In the genomic region with DNA sequence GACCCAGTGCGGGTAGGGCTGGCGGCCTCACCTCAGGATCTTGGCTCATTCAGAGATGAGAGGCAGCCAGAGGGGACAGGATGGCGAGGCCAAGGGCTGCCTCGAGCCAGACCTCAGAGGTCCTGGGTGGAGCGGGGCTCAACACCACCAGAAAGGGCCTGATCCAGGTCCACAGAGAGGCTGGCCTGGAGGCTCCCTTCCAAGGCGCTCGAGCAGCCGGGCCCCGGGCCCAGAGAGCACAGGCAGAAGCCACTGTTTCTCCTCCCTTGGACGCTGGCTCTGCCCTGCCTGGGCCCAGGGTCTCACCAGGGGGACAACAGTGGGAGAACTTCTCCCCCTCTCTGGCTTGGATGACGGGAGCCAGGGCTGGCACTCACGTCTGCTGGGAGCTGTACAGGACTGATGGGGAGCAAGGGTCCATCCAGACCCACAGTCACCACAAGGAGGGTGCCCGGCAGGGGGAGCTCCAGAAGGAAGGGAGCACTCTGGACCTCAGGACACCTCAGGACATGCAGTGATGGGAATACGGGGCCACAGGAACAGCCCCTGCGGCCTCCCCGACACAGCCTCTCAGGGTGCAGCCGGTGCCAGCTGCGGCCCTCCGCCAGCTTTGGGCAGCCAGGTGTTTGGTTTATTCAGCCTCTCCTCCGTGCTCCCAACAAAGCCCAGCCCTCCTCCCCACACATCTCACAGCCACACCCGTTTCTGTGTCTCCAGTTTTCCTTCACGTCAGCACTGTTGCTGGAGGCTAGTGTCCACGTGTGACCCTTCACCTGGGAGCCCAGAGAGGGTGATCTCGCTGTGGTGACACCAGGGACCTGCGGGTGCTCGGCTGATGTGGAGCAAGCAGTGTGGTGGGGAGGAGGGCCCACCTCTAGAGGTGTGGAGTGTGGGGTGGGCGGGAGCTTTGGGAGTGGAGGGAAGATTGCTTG, we compare ENCODE assay signal across 20 cellular contexts. TPM values are rescaled to one million over a fixed set of nuclear protein-coding genes. Genes with fewer than 3 reads are reported as not detected.
A peak's percentile ranks its signal among the peaks of the same experiment; 100 is the strongest.
DNase-seq lines count a peak whose midpoint lies in the region; ATAC-seq, FAIRE-seq and TF ChIP-seq lines count a peak whose summit lies in the region.
"Had no signal": no experiment of that assay in that cellular context is flagged by ENCODE, and none has a peak within 500 bp of the region (broad histone marks: within the 10 kb centered on the region; RNA-seq: fewer than 3 reads in every experiment).

No MANE protein-coding gene starts in this region.

- POLR2A ChIA-PET in A673 (lab: Charles Lee; ENCODE audit: low non-redundant PET), result no interaction called here
- POLR2A ChIA-PET in K562 (lab: Yijun Ruan, JAX), result interaction anchor here (3.0 kb wide), 1 partner anchor 9 kb away, joined by 12 read pairs; a partner anchor contains a TSS

- no peaks in the 10 kb centered on the region for H4K20me1 ChIP-seq in K562 (replicated peaks; ENCODE audit: control insufficient read depth, insufficient read depth, low read length)

- H2AFZ ChIP-seq in K562 (ENCODE audit: low read depth, low read length), result no peak overlapping the region
- H2AFZ ChIP-seq: hepatocyte had no signal

- DNase-seq in A673 (ENCODE audit: low spot score), result no peak
- no peak for DNase-seq in HL-60 (ENCODE audit: low read depth in 1 of 2, low spot score in 1 of 2)
- DNase-seq in K562 (ENCODE audit: extremely low read depth in 1 of 4, low spot score in 3 of 4), result no peak
- no peak for DNase-seq in NCI-H345 treated with DMSO at 0.1 percent for 48 hours (lab: John Stamatoyannopoulos, UW; ENCODE audit: unreplicated experiment)
- no peak for DNase-seq in left cardiac atrium
- no peak for DNase-seq in CD1c-positive myeloid dendritic cell (ENCODE audit: extremely low spot score)
- DNase-seq: activated CD4-positive, CD25-positive, alpha-beta regulatory T cell treated with anti-CD3 and anti-CD28 coated beads, Interleukin-2, amount 50 U/mL, for 72 hours; activated naive CD4-positive, alpha-beta T cell; esophagus squamous epithelium; Kasumi-1; kidney glomerular epithelial cell; NCI-H1417 treated with DMSO at 0.1 percent for 48 hours; NCI-H446; Peyer's patch; T-helper 1 cell; transverse colon had no signal

- H3K36me3 ChIP-seq in A673 (ENCODE audit: insufficient read depth, low read length, poor library complexity, severe bottlenecking) (peaks cover 11% of the 10 kb centered on the region), K562 (ENCODE audit: control insufficient read depth, insufficient read depth, low read length) (peaks cover 7% of the 10 kb centered on the region; the same call in 1 of the 3 replicates)
- H3K36me3 ChIP-seq: transverse colon had no signal

- peak overlapping the region in 1 of 2 experiments; percentile 48; a peak in 1 of 4 replicates for H3K9ac ChIP-seq in K562 (ENCODE audit: insufficient read depth in 1 of 2, low read depth in 2 of 2, low read length in 2 of 2)

- H3K27me3 ChIP-seq in A673 (replicated peaks; ENCODE audit: insufficient read depth, low read depth, low read length, poor library complexity) (no peaks in the 10 kb centered on the region), HL-60 (ENCODE audit: insufficient read depth, poor library complexity, severe bottlenecking) (no peaks in the 10 kb centered on the region), K562 (ENCODE audit: control insufficient read depth in 2 of 2, insufficient read depth in 2 of 2, low read length in 2 of 2) (no peaks in the 10 kb centered on the region)
- H3K27me3 ChIP-seq: esophagus squamous epithelium, hepatocyte, Peyer's patch, transverse colon had no signal

- H3K4me3 ChIP-seq in A673 (ENCODE audit: low read depth, low read length, poor library complexity, severe bottlenecking) (no peak overlapping the region), HL-60 (replicated peaks; ENCODE audit: insufficient read depth, low read length) (no peak overlapping the region), K562 (no peak overlapping the region)
- H3K4me3 ChIP-seq: esophagus squamous epithelium, hepatocyte, Peyer's patch, transverse colon had no signal

- 58% methylated on average over 26 of the region's 27 CpGs for WGBS in K562 (ENCODE audit: insufficient coverage, low coverage, missing lambda C conversion rate)

- no peak for TF ChIP-seq POLR2A in K562 (conservative IDR thresholded peaks at IDR 0.05)

- H3K27ac ChIP-seq in A673 (ENCODE audit: low read depth, low read length, poor library complexity, severe bottlenecking) (no peak overlapping the region), HL-60 (replicated peaks) (no peak overlapping the region), K562 (ENCODE audit: extremely low read depth, low read depth, low read length) (no peak overlapping the region)
- H3K27ac ChIP-seq: esophagus squamous epithelium, hepatocyte, Peyer's patch, transverse colon had no signal

- CTCF ChIA-PET in A673 (lab: Charles Lee) (no interaction called here), K562 (lab: Yijun Ruan, JAX; ENCODE audit: low intra/inter-chr PET ratio) (no interaction called here)

- peak; percentile 72 for ATAC-seq in K562
- no peak for ATAC-seq in left cardiac atrium

- H3K9me3 ChIP-seq in A673 (ENCODE audit: low read depth, low read length, poor library complexity, severe bottlenecking) (no peaks in the 10 kb centered on the region), K562 (replicated peaks; ENCODE audit: control insufficient read depth, insufficient read depth, low read depth, low read length) (no peaks in the 10 kb centered on the region)
- H3K9me3 ChIP-seq: esophagus squamous epithelium, Peyer's patch, transverse colon had no signal

- FAIRE-seq in K562 (lab: Jason Lieb, UNC), result peak; percentile 42

- no peak for TF ChIP-seq RAD21 in K562 (CRISPR knock-in tag; conservative IDR thresholded peaks at IDR 0.05 in 1 of 2, IDR thresholded peaks at IDR 0.05 in 1 of 2)

- H3K4me2 ChIP-seq in K562 (ENCODE audit: insufficient read depth, low read length), result no peak overlapping the region
- H3K4me2 ChIP-seq: hepatocyte had no signal

- peaks cover 5% of the 10 kb centered on the region for H3K9me1 ChIP-seq in K562 (ENCODE audit: control insufficient read depth, insufficient read depth, low read length)

- no TSS peak for BruUV-seq in A673 (replicated peaks; lab: Mats Ljungman, UMichigan)
- BruUV-seq in K562 (replicated peaks; lab: Mats Ljungman, UMichigan), result no TSS peak

- no peaks in the 10 kb centered on the region for H3K79me2 ChIP-seq in K562 (ENCODE audit: control insufficient read depth, insufficient read depth, low read length)
- H3K79me2 ChIP-seq: hepatocyte had no signal

- TF ChIP-seq CTCF in A673 (conservative IDR thresholded peaks at IDR 0.05; ENCODE audit: low read depth, low read length), result peak; percentile 38; the same call in 1 of the 2 replicates
- TF ChIP-seq CTCF in HL-60 (IDR thresholded peaks at IDR 0.05; ENCODE audit: insufficient read depth, low read length), result peak; percentile 11
- TF ChIP-seq CTCF in K562 (IDR thresholded peaks at IDR 0.05 in 2 of 3, conservative IDR thresholded peaks at IDR 0.05 in 1 of 3; ENCODE audit: insufficient read depth in 2 of 3, low read depth in 1 of 3, low read length in 3 of 3), result peak; percentile 39 to 53 (median 46)

- in situ Hi-C loops in K562 (cut with MboI), result no loop called here

- H3K4me1 ChIP-seq in A673 (ENCODE audit: insufficient read depth, low read length, poor library complexity, severe bottlenecking) (no peaks in the 10 kb centered on the region), K562 (replicated peaks in 1 of 2; ENCODE audit: control insufficient read depth in 2 of 2, insufficient read depth in 2 of 2, low read length in 2 of 2) (peaks cover 0 to 54% of the 10 kb centered on the region in 2 experiments; a peak in 1 of 5 replicates)
- H3K4me1 ChIP-seq: esophagus squamous epithelium, Peyer's patch, transverse colon had no signal

- intact Hi-C loops in A673 (cut with micrococcal nuclease; ENCODE audit: unreplicated experiment), result no loop called here
- intact Hi-C loops in K562 (cut with micrococcal nuclease), result no loop called here
- intact Hi-C loops in left cardiac atrium (cut with DNase I), result no loop called here

- TF ChIP-seq EP300 in K562 (IDR thresholded peaks at IDR 0.05; ENCODE audit: low read length), result no peak

RNA-seq across cellular contexts. Expression of a gene that starts 8.7 kb away (rescaled TPM):
- total RNA-seq in A673 (2021) (1,502 and 1,506 TPM in 2 replicates), K562 (2014; rRNA removed) (1,801 and 2,504 TPM in 2 replicates), K562 (2014; rRNA removed; fragmentation: Illumina TruSeq; extraction: Trizol) (1,196 and 1,380 TPM in 2 replicates), K562 (2015; rRNA removed; fragmentation: Illumina TruSeq; extraction: Trizol) (1,567 and 1,716 TPM in 2 replicates), K562 (2021) (3,091 and 3,491 TPM in 2 replicates), left cardiac atrium (100 to 1,000 TPM; 733 to 750 TPM)
- 256 and 439 TPM in 2 replicates for total RNA-seq in K562 (2011; cell fraction: chromatin; rRNA removed; ENCODE audit: low replicate concordance)
- total RNA-seq in K562 (2011; cell fraction: nucleolus; rRNA removed), result 1,390 and 1,394 TPM in 2 replicates
- total RNA-seq in K562 (2011; cell fraction: nucleoplasm; rRNA removed), result 1,168 and 2,200 TPM in 2 replicates
- polyA plus RNA-seq in K562 (2011; rRNA removed) (5,647 and 7,256 TPM in 2 replicates), K562 (2014; fragmentation: Illumina TruSeq; extraction: Trizol) (1,908 and 2,386 TPM in 2 replicates), K562 (2014; fragmentation: Nextera tagmentation; extraction: Ambion mirVana) (1,000 to 10,000 TPM; 3,588 to 3,968 TPM), K562 (2014; rRNA removed) (3,958 and 4,439 TPM in 2 replicates)
- 8,200 and 10,658 TPM in 2 replicates for polyA plus RNA-seq in K562 (2011; cell fraction: cytosol; rRNA removed)
- polyA plus RNA-seq in K562 (2011; cell fraction: nucleus; rRNA removed), result 3,206 and 5,803 TPM in 2 replicates
- 4,519 and 5,994 TPM in 2 replicates for polyA plus RNA-seq in K562 (2012)
- 1,429 and 1,744 TPM in 2 replicates for polyA minus RNA-seq in K562 (2011; rRNA and poly(A)+ RNA removed)
- 755 and 891 TPM in 2 replicates for polyA minus RNA-seq in K562 (2011; cell fraction: cytosol; rRNA and poly(A)+ RNA removed)
- 430 and 792 TPM in 2 replicates for polyA minus RNA-seq in K562 (2011; cell fraction: nucleus; rRNA and poly(A)+ RNA removed)

RNA-seq across cellular contexts. Expression of a gene that starts 11.5 kb away (rescaled TPM):
- total RNA-seq in A673 (2021) (11.8 and 14.1 TPM in 2 replicates), K562 (2014; rRNA removed) (1.2 and 2.0 TPM in 2 replicates), K562 (2014; rRNA removed; fragmentation: Illumina TruSeq; extraction: Trizol) (0.93 and 1.3 TPM in 2 replicates), K562 (2015; rRNA removed; fragmentation: Illumina TruSeq; extraction: Trizol) (1.4 and 1.6 TPM in 2 replicates), K562 (2021) (3.7 and 4.2 TPM in 2 replicates), left cardiac atrium (10 to 100 TPM; 20.6 to 25.3 TPM)
- total RNA-seq in K562 (2011; cell fraction: chromatin; rRNA removed; ENCODE audit: low replicate concordance), result 3.6 and 7.1 TPM in 2 replicates
- total RNA-seq in K562 (2011; cell fraction: nucleolus; rRNA removed), result 3.0 and 3.3 TPM in 2 replicates
- total RNA-seq in K562 (2011; cell fraction: nucleoplasm; rRNA removed), result 2.5 and 3.0 TPM in 2 replicates
- polyA plus RNA-seq in K562 (2011; rRNA removed) (2.2 and 2.5 TPM in 2 replicates), K562 (2014; fragmentation: Illumina TruSeq; extraction: Trizol) (2.7 and 3.2 TPM in 2 replicates), K562 (2014; fragmentation: Nextera tagmentation; extraction: Ambion mirVana) (under 1 TPM; 0.46 to 0.72 TPM), K562 (2014; rRNA removed) (2.1 and 2.2 TPM in 2 replicates)
- polyA plus RNA-seq in K562 (2011; cell fraction: cytosol; rRNA removed), result 2.6 and 3.8 TPM in 2 replicates
- 5.3 and 9.0 TPM in 2 replicates for polyA plus RNA-seq in K562 (2011; cell fraction: nucleus; rRNA removed)
- 3.9 and 7.7 TPM in 2 replicates for polyA plus RNA-seq in K562 (2012)
- 1.1 and 1.7 TPM in 2 replicates for polyA minus RNA-seq in K562 (2011; rRNA and poly(A)+ RNA removed)
- polyA minus RNA-seq in K562 (2011; cell fraction: cytosol; rRNA and poly(A)+ RNA removed), result 5.1 and 5.4 TPM in 2 replicates
- 1.6 and 1.7 TPM in 2 replicates for polyA minus RNA-seq in K562 (2011; cell fraction: nucleus; rRNA and poly(A)+ RNA removed)

RNA-seq across cellular contexts. Expression of a gene that starts 28.5 kb away (rescaled TPM):
- total RNA-seq in A673 (2021), result 4.2 and 13.2 TPM in 2 replicates
- 218 and 612 TPM in 2 replicates for total RNA-seq in K562 (2011; cell fraction: chromatin; rRNA removed; ENCODE audit: low replicate concordance)
- total RNA-seq in K562 (2011; cell fraction: nucleolus; rRNA removed), result 256 and 378 TPM in 2 replicates
- total RNA-seq in K562 (2011; cell fraction: nucleoplasm; rRNA removed), result 206 and 238 TPM in 2 replicates
- total RNA-seq in K562 (2014; rRNA removed), result 26.4 and 38.3 TPM in 2 replicates
- 2.2 and 3.2 TPM in 2 replicates for total RNA-seq in K562 (2014; rRNA removed; fragmentation: Illumina TruSeq; extraction: Trizol)
- total RNA-seq in K562 (2015; rRNA removed; fragmentation: Illumina TruSeq; extraction: Trizol), result 11.3 and 11.7 TPM in 2 replicates
- 86.4 and 101 TPM in 2 replicates for total RNA-seq in K562 (2021)
- 4.4 and 10.0 TPM in 2 replicates for polyA plus RNA-seq in K562 (2011; rRNA removed)
- 3.9 and 11.1 TPM in 2 replicates for polyA plus RNA-seq in K562 (2011; cell fraction: cytosol; rRNA removed)
- polyA plus RNA-seq in K562 (2011; cell fraction: nucleus; rRNA removed), result 130 and 166 TPM in 2 replicates
- 49.7 and 63.1 TPM in 2 replicates for polyA plus RNA-seq in K562 (2012)
- 7.8 and 20.0 TPM in 2 replicates for polyA plus RNA-seq in K562 (2014; fragmentation: Illumina TruSeq; extraction: Trizol)
- polyA plus RNA-seq in K562 (2014; fragmentation: Nextera tagmentation; extraction: Ambion mirVana), result under 1 TPM; 0.31 to 0.48 TPM
- 60.2 and 67.3 TPM in 2 replicates for polyA plus RNA-seq in K562 (2014; rRNA removed)
- polyA minus RNA-seq in K562 (2011; rRNA and poly(A)+ RNA removed), result 1.5 and 1.9 TPM in 2 replicates
- 11.0 and 21.3 TPM in 2 replicates for polyA minus RNA-seq in K562 (2011; cell fraction: cytosol; rRNA and poly(A)+ RNA removed)
- polyA minus RNA-seq in K562 (2011; cell fraction: nucleus; rRNA and poly(A)+ RNA removed), result 33.7 and 42.1 TPM in 2 replicates
- 100 to 1,000 TPM in 1 of 2 donors, 10 to 100 TPM in 1; 70.4 to 113 TPM for total RNA-seq in left cardiac atrium

RNA-seq across cellular contexts. Expression of a gene that starts 31.8 kb away (rescaled TPM):
- total RNA-seq in A673 (2021) (not detected in 2 replicates), K562 (2014; rRNA removed) (not detected in 2 replicates), K562 (2014; rRNA removed; fragmentation: Illumina TruSeq; extraction: Trizol) (not detected in 2 replicates), K562 (2015; rRNA removed; fragmentation: Illumina TruSeq; extraction: Trizol) (not detected in 2 replicates), K562 (2021) (not detected in 2 replicates), left cardiac atrium (not detected)
- not detected in 2 replicates for total RNA-seq in K562 (2011; cell fraction: chromatin; rRNA removed; ENCODE audit: low replicate concordance)
- not detected in 2 replicates for total RNA-seq in K562 (2011; cell fraction: nucleolus; rRNA removed)
- not detected in 2 replicates for total RNA-seq in K562 (2011; cell fraction: nucleoplasm; rRNA removed)
- polyA plus RNA-seq in K562 (2011; rRNA removed) (not detected in 2 replicates), K562 (2014; fragmentation: Illumina TruSeq; extraction: Trizol) (not detected in 2 replicates), K562 (2014; fragmentation: Nextera tagmentation; extraction: Ambion mirVana) (not detected), K562 (2014; rRNA removed) (not detected in 2 replicates)
- 0.04 TPM in 1 of 2 replicates, not detected in the other for polyA plus RNA-seq in K562 (2011; cell fraction: cytosol; rRNA removed)
- 0.09 TPM in 1 of 2 replicates, not detected in the other for polyA plus RNA-seq in K562 (2011; cell fraction: nucleus; rRNA removed)
- not detected in 2 replicates for polyA plus RNA-seq in K562 (2012)
- not detected in 2 replicates for polyA minus RNA-seq in K562 (2011; rRNA and poly(A)+ RNA removed)
- not detected in 2 replicates for polyA minus RNA-seq in K562 (2011; cell fraction: cytosol; rRNA and poly(A)+ RNA removed)
- not detected in 2 replicates for polyA minus RNA-seq in K562 (2011; cell fraction: nucleus; rRNA and poly(A)+ RNA removed)
- total RNA-seq: dermis microvascular lymphatic vessel endothelial cell, mononuclear cell, omental fat pad had no signal
